In genomic region chr2:165793161-165793778, GRCh38 we compare ENCODE assay signal across 8 cellular contexts. TPM values are rescaled to one million over a fixed set of nuclear protein-coding genes. Genes with fewer than 3 reads are reported as not detected.
DNase-seq lines count a peak whose midpoint lies in the region; ATAC-seq, FAIRE-seq and TF ChIP-seq lines count a peak whose summit lies in the region.

No MANE protein-coding gene starts in this region.

- no peaks in the 10 kb centered on the region for H3K9me3 Mint-ChIP-seq in stimulated activated memory B cell treated with anti-CD40 and anti-IgM and Interleukin-4, amounts not matched to agents 10 μg/mL and 1 μg/mL and 100 μg/mL, for 72 hours

- DNase-seq in AG04450 (ENCODE audit: low read depth, low spot score) (no peak), Karpas-422 (no peak), GM12878 (ENCODE audit: low read depth, low spot score) (no peak), islet precursor cell (peak; percentile 67)
- no peak for DNase-seq in effector CD4-positive, alpha-beta T cell

- in situ Hi-C loops in GM12878 (cut with MboI): no loop called here

- no peaks in the 10 kb centered on the region for H4K20me1 ChIP-seq in Karpas-422 (ENCODE audit: insufficient read depth, low read depth, low read length)
- no peaks in the 10 kb centered on the region for H4K20me1 ChIP-seq in GM12878 (ENCODE audit: control insufficient read depth, insufficient read depth)

- SMC1A ChIA-PET in GM12878 (lab: Charles Lee; ENCODE audit: uncharacterized antibody, unreplicated experiment): no interaction called here

- peak; percentile 1 for ATAC-seq in GM18907 (IDR thresholded peaks at IDR 0.05; ENCODE audit: unreplicated experiment)
- no peak for ATAC-seq in GM12878
- ATAC-seq in stimulated activated memory B cell treated with anti-CD40 and anti-IgM and Interleukin-4, amounts not matched to agents 10 μg/mL and 1 μg/mL and 100 μg/mL, for 72 hours: no peak
- ATAC-seq in GM18873 (IDR thresholded peaks at IDR 0.05; ENCODE audit: low FRiP score, unreplicated experiment): no peak

- BruUV-seq in GM12878 (replicated peaks; lab: Mats Ljungman, UMichigan): no TSS peak

- CTCF ChIA-PET in AG04450 (lab: Charles Lee): interaction anchor here (1.8 kb wide), 1 partner anchor 81 kb away, joined by 7 read pairs; no protein-coding TSS in a partner anchor
- CTCF ChIA-PET in GM12878 (lab: Yijun Ruan, JAX): no interaction called here

- peaks cover 26% of the 10 kb centered on the region for H3K4me1 Mint-ChIP-seq in stimulated activated memory B cell treated with anti-CD40 and anti-IgM and Interleukin-4, amounts not matched to agents 10 μg/mL and 1 μg/mL and 100 μg/mL, for 72 hours

- no peaks in the 10 kb centered on the region for H3K27me3 Mint-ChIP-seq in stimulated activated memory B cell treated with anti-CD40 and anti-IgM and Interleukin-4, amounts not matched to agents 10 μg/mL and 1 μg/mL and 100 μg/mL, for 72 hours

- POLR2A ChIA-PET in AG04450 (lab: Yijun Ruan, JAX): no interaction called here
- POLR2A ChIA-PET in GM12878 (lab: Charles Lee): interaction anchor here (0.6 kb wide), 1 partner anchor 82 kb away, joined by 3 read pairs; no protein-coding TSS in a partner anchor

- H3K9me2 ChIP-seq in Karpas-422 (replicated peaks; ENCODE audit: insufficient read depth, low read length): no peaks in the 10 kb centered on the region

- WGBS in GM12878 (ENCODE audit: insufficient coverage, insufficient replicate concordance, low lambda C conversion rate, missing lambda C conversion rate): 7% methylated on average over 25 of the region's 35 CpGs

- H3K9ac ChIP-seq in Karpas-422 (ENCODE audit: low read length) (no peak overlapping the region), GM12878 (ENCODE audit: control insufficient read depth, insufficient read depth, low read length) (no peak overlapping the region)

- TF ChIP-seq CTCF in AG04450 (IDR thresholded peaks at IDR 0.05; ENCODE audit: low read depth, low read length): no peak
- TF ChIP-seq CTCF in GM12878 (IDR thresholded peaks at IDR 0.05 in 2 of 3, conservative IDR thresholded peaks at IDR 0.05 in 1 of 3; ENCODE audit: control insufficient read depth in 2 of 3, extremely low read depth in 1 of 3, insufficient read depth in 1 of 3, low read depth in 3 of 3, low read length in 3 of 3): no peak

- no peak for TF ChIP-seq RAD21 in GM12878 (IDR thresholded peaks at IDR 0.05; ENCODE audit: insufficient read depth, low read depth, low read length)

- FAIRE-seq in GM12878 (lab: Jason Lieb, UNC): no peak

- no peak for TF ChIP-seq POLR2A in GM12878 (IDR thresholded peaks at IDR 0.05; ENCODE audit: low read depth, low read length)

- H3K27me3 ChIP-seq in AG04450 (ENCODE audit: control insufficient read depth, insufficient read depth, low read length) (no peaks in the 10 kb centered on the region), Karpas-422 (ENCODE audit: low read length) (no peaks in the 10 kb centered on the region), GM12878 (replicated peaks in 1 of 2; ENCODE audit: control insufficient read depth in 2 of 2, insufficient read depth in 2 of 2, low read length in 1 of 2) (peaks cover 0 to 13% of the 10 kb centered on the region in 2 experiments; a peak in 3 of 4 replicates)

- RAD21 ChIA-PET in GM12878 (lab: Charles Lee; ENCODE audit: unreplicated experiment): no interaction called here

- H3K79me2 ChIP-seq in Karpas-422 (ENCODE audit: low read length) (no peaks in the 10 kb centered on the region), GM12878 (ENCODE audit: control insufficient read depth, insufficient read depth, low read length) (no peaks in the 10 kb centered on the region)

- no peak overlapping the region for H2AFZ ChIP-seq in Karpas-422 (ENCODE audit: low read length)
- no peak overlapping the region for H2AFZ ChIP-seq in GM12878 (ENCODE audit: control insufficient read depth, low read depth, low read length)

- H3K4me1 ChIP-seq in Karpas-422 (ENCODE audit: low read length) (peaks cover 21% of the 10 kb centered on the region), GM12878 (ENCODE audit: control insufficient read depth, insufficient read depth, low read length) (peaks cover 6% of the 10 kb centered on the region)

- H3K36me3 ChIP-seq in Karpas-422 (ENCODE audit: insufficient read depth, low read length): no peaks in the 10 kb centered on the region
- no peaks in the 10 kb centered on the region for H3K36me3 ChIP-seq in GM12878 (ENCODE audit: control insufficient read depth in 2 of 2, insufficient read depth in 2 of 2, low read length in 1 of 2)

- H3K27ac Mint-ChIP-seq in stimulated activated memory B cell treated with anti-CD40 and anti-IgM and Interleukin-4, amounts not matched to agents 10 μg/mL and 1 μg/mL and 100 μg/mL, for 72 hours: peak overlapping the region; percentile 96

- intact Hi-C loops in GM12878 (cut with micrococcal nuclease; ENCODE audit: unreplicated experiment): loop anchor here (5.0 kb wide), 1 partner anchor 79 kb away; no protein-coding TSS in a partner anchor

- no peak for TF ChIP-seq EP300 in GM12878 (IDR thresholded peaks at IDR 0.05; ENCODE audit: borderline replicate concordance in 1 of 2, control insufficient read depth in 1 of 2, low read depth in 2 of 2, low read length in 2 of 2)

- peak overlapping the region; percentile 61 for H3K4me3 ChIP-seq in AG04450 (ENCODE audit: low read depth, low read length)
- peak overlapping the region; percentile 69 for H3K4me3 ChIP-seq in Karpas-422 (ENCODE audit: low read length)
- H3K4me3 ChIP-seq in GM12878: peak overlapping the region; percentile 71; the same call in 1 of the 2 replicates

- H3K4me2 ChIP-seq in Karpas-422 (ENCODE audit: low read depth, low read length, poor library complexity, severe bottlenecking) (peak overlapping the region; percentile 78), GM12878 (ENCODE audit: control insufficient read depth, insufficient read depth) (peak overlapping the region; percentile 96)

- peak overlapping the region; percentile 95 for H3K4me3 Mint-ChIP-seq in stimulated activated memory B cell treated with anti-CD40 and anti-IgM and Interleukin-4, amounts not matched to agents 10 μg/mL and 1 μg/mL and 100 μg/mL, for 72 hours

- H3K9me3 ChIP-seq in AG04450 (ENCODE audit: control insufficient read depth, insufficient read depth, low read length) (no peaks in the 10 kb centered on the region), Karpas-422 (ENCODE audit: low read length) (no peaks in the 10 kb centered on the region), GM12878 (replicated peaks; ENCODE audit: control insufficient read depth, insufficient read depth, low read length) (no peaks in the 10 kb centered on the region)

- no peak overlapping the region for H3K27ac ChIP-seq in AG04450 (ENCODE audit: low read depth, low read length)
- H3K27ac ChIP-seq in Karpas-422 (ENCODE audit: low read length): no peak overlapping the region
- H3K27ac ChIP-seq in GM12878 (ENCODE audit: control insufficient read depth, insufficient read depth): no peak overlapping the region

- H3K36me3 Mint-ChIP-seq in stimulated activated memory B cell treated with anti-CD40 and anti-IgM and Interleukin-4, amounts not matched to agents 10 μg/mL and 1 μg/mL and 100 μg/mL, for 72 hours: no peaks in the 10 kb centered on the region

TF ChIP-seq in GM12878, 131 proteins besides CTCF, POLR2A, EP300 and RAD21:
- no peak for TF ChIP-seq TCF12 (IDR thresholded peaks at IDR 0.05; ENCODE audit: low read depth, low read length)
- peak; percentile 76 for TF ChIP-seq SUZ12 (IDR thresholded peaks at IDR 0.05; ENCODE audit: unreplicated experiment)

RNA-seq across cellular contexts. Expression of gene GALNT3, which starts 0.8 kb away (rescaled TPM):
- polyA plus RNA-seq in AG04450 (2011; rRNA removed): 1.9 and 2.3 TPM in 2 replicates
- 2.1 and 2.4 TPM in 2 replicates for polyA minus RNA-seq in AG04450 (2011; rRNA and poly(A)+ RNA removed)
- 0.94 and 3.0 TPM in 2 replicates for total RNA-seq in Karpas-422 (2014; rRNA removed; shearing (Covaris generic); ENCODE audit: low replicate concordance)
- total RNA-seq in GM12878 (2013; cell fraction: nucleolus; rRNA removed): 3.0 and 5.1 TPM in 2 replicates
- 0.96 and 1.4 TPM in 2 replicates for total RNA-seq in GM12878 (2014; rRNA removed)
- total RNA-seq in GM12878 (2014; rRNA removed; fragmentation: Illumina TruSeq; extraction: Trizol): 1.7 and 1.9 TPM in 2 replicates
- total RNA-seq in GM12878 (2021): 1.0 and 1.4 TPM in 2 replicates
- 0.45 TPM for polyA plus RNA-seq in GM12878 (2011; ENCODE audit: low read depth)
- polyA plus RNA-seq in GM12878 (2011; rRNA removed): 1.1 and 2.6 TPM in 2 replicates
- 0.20 and 0.39 TPM in 2 replicates for polyA plus RNA-seq in GM12878 (2011; cell fraction: cytosol; rRNA removed)
- 0.98 and 1.6 TPM in 2 replicates for polyA plus RNA-seq in GM12878 (2011; cell fraction: nucleus; rRNA removed)
- 0.45 and 0.91 TPM in 2 replicates for polyA plus RNA-seq in GM12878 (2012)
- polyA plus RNA-seq in GM12878 (2014; fragmentation: Illumina TruSeq; extraction: Trizol): 1.1 and 1.7 TPM in 2 replicates
- under 1 TPM; 0.56 to 0.66 TPM for polyA plus RNA-seq in GM12878 (2014; fragmentation: Nextera tagmentation; extraction: Ambion mirVana)
- polyA plus RNA-seq in GM12878 (2014; rRNA removed): 0.53 and 0.67 TPM in 2 replicates
- 1 to 10 TPM; 2.8 to 3.7 TPM for polyA plus RNA-seq in GM12878 (2016; fragmentation: Nextera tagmentation; extraction: Ambion mirVana)
- 0.66 and 0.72 TPM in 2 replicates for polyA minus RNA-seq in GM12878 (2011; rRNA and poly(A)+ RNA removed)
- 0.62 and 0.80 TPM in 2 replicates for polyA minus RNA-seq in GM12878 (2011; cell fraction: cytosol; rRNA and poly(A)+ RNA removed)
- polyA minus RNA-seq in GM12878 (2011; cell fraction: nucleus; rRNA and poly(A)+ RNA removed): 0.57 and 0.85 TPM in 2 replicates
